Comparison of ENCODE assay signal across 19 cellular contexts in the genomic region with DNA sequence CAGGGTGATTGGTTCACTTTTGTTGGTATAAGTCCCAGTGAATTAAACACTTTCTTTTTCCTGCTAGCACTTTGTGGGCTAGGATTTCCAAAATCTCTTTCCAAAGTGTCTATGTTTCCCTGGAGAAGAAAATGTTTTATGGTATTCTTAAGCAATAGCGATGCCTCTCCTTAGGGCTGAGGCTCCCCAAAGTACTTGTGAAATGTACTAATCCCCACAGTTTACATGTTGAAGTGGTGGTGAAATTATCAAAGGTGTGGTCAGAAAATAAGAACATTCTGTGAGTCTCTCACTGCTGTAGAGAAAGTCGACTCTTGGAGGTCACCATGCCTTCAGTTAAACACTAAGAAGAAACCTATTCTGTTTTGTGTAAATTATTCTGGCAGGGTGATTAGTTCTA. TPM values are rescaled to one million over a fixed set of nuclear protein-coding genes. Genes with fewer than 3 reads are reported as not detected.
A peak's percentile ranks its signal among the peaks of the same experiment; 100 is the strongest.
DNase-seq lines count a peak whose midpoint lies in the region; ATAC-seq and TF ChIP-seq lines count a peak whose summit lies in the region.
"Had no signal": no experiment of that assay in that cellular context is flagged by ENCODE, and none has a peak within 500 bp of the region (broad histone marks: within the 10 kb centered on the region; RNA-seq: fewer than 3 reads in every experiment).

No MANE protein-coding gene starts in this region.

- peak overlapping the region in 2 of 4 donors; percentile 27 to 30 for H3K27ac ChIP-seq in gastrocnemius medialis
- H3K27ac ChIP-seq in WERI-Rb-1: no peak overlapping the region

- intact Hi-C loops in gastrocnemius medialis (cut with DNase I; ENCODE audit: low total_unique reads): no loop called here

- H3K36me3 ChIP-seq in adipocyte (ENCODE audit: control insufficient read depth, insufficient read depth, low read length, severe bottlenecking): no peaks in the 10 kb centered on the region
- H3K36me3 ChIP-seq in gastrocnemius medialis: no peaks in the 10 kb centered on the region
- H3K36me3 ChIP-seq in WERI-Rb-1: no peaks in the 10 kb centered on the region
- H3K36me3 ChIP-seq: HAP-1 had no signal

- H3K27me3 ChIP-seq in adipocyte (replicated peaks; ENCODE audit: control insufficient read depth, insufficient read depth, low read length) (no peaks in the 10 kb centered on the region), gastrocnemius medialis (no peaks in the 10 kb centered on the region), WERI-Rb-1 (ENCODE audit: insufficient read depth, low read depth, severe bottlenecking) (no peaks in the 10 kb centered on the region)

- peak; percentile 56 to 61 for ATAC-seq in gastrocnemius medialis
- ATAC-seq: Panc1 had no signal

- H3K9ac ChIP-seq in adipocyte (ENCODE audit: low read length): peak overlapping the region; percentile 67

- no peaks in the 10 kb centered on the region for H3K4me1 Mint-ChIP-seq in activated naive CD4-positive, alpha-beta T cell treated with anti-CD3 and anti-CD28 coated beads, Interleukin-2, amount 10 ng/mL, durations not matched to agents 7 days and 5 days
- H3K4me1 Mint-ChIP-seq: IgD-negative memory B cell had no signal

- no peaks in the 10 kb centered on the region for H3K9me3 Mint-ChIP-seq in activated naive CD4-positive, alpha-beta T cell treated with anti-CD3 and anti-CD28 coated beads, Interleukin-2, amount 10 ng/mL, durations not matched to agents 7 days and 5 days
- H3K9me3 Mint-ChIP-seq: IgD-negative memory B cell had no signal

- TF ChIP-seq CTCF in AG10803 (conservative IDR thresholded peaks at IDR 0.05; ENCODE audit: low read length) (no peak), fibroblast of mammary gland (conservative IDR thresholded peaks at IDR 0.05; ENCODE audit: control insufficient read depth, insufficient read depth, low read depth, low read length) (no peak), gastrocnemius medialis (IDR thresholded peaks at IDR 0.05 in 4 of 5, conservative IDR thresholded peaks at IDR 0.05 in 1 of 5) (no peak), WERI-Rb-1 (IDR thresholded peaks at IDR 0.05; ENCODE audit: low read depth, low read length) (no peak)

- CTCF ChIA-PET in activated naive CD4-positive, alpha-beta T cell treated with anti-CD3 and anti-CD28 coated beads, Interleukin-2, amount 10 ng/mL, durations not matched to agents 7 days and 5 days (lab: Charles Lee): no interaction called here

- H3K4me3 ChIP-seq in AG10803 (ENCODE audit: low read length): no peak overlapping the region
- no peak overlapping the region for H3K4me3 ChIP-seq in adipocyte (ENCODE audit: low read length)
- H3K4me3 ChIP-seq in fibroblast of mammary gland (ENCODE audit: control insufficient read depth, low read depth, low read length): no peak overlapping the region
- H3K4me3 ChIP-seq in gastrocnemius medialis: no peak overlapping the region
- no peak overlapping the region for H3K4me3 ChIP-seq in WERI-Rb-1 (ENCODE audit: low read depth, low read length)
- H3K4me3 ChIP-seq: HAP-1 had no signal

- in situ Hi-C loops in gastrocnemius medialis (cut with MboI; ENCODE audit: low sequenced_read_pairs in 4 of 4): no loop called here

- H3K9me3 ChIP-seq in adipocyte (ENCODE audit: control insufficient read depth, low read length) (no peaks in the 10 kb centered on the region), gastrocnemius medialis (no peaks in the 10 kb centered on the region), WERI-Rb-1 (ENCODE audit: severe bottlenecking) (no peaks in the 10 kb centered on the region)
- H3K9me3 ChIP-seq: HAP-1 had no signal

- H3K36me3 Mint-ChIP-seq in activated naive CD4-positive, alpha-beta T cell treated with anti-CD3 and anti-CD28 coated beads, Interleukin-2, amount 10 ng/mL, durations not matched to agents 7 days and 5 days: no peaks in the 10 kb centered on the region

- no peak overlapping the region for H3K27ac Mint-ChIP-seq in activated naive CD4-positive, alpha-beta T cell treated with anti-CD3 and anti-CD28 coated beads, Interleukin-2, amount 10 ng/mL, durations not matched to agents 7 days and 5 days
- H3K27ac Mint-ChIP-seq: IgD-negative memory B cell had no signal

- DNase-seq in AG10803 (ENCODE audit: low read depth) (peak; percentile 1), adipocyte (ENCODE audit: low read depth) (peak; percentile 31), fibroblast of mammary gland (ENCODE audit: low read depth) (peak; percentile 8), gastrocnemius medialis (no peak), WERI-Rb-1 (no peak), DMS53 treated with DMSO at 0.1 percent for 48 hours (lab: John Stamatoyannopoulos, UW; ENCODE audit: unreplicated experiment) (no peak)
- no peak for DNase-seq in activated naive CD4-positive, alpha-beta T cell treated with anti-CD3 and anti-CD28 coated beads, Interleukin-2, amount 10 ng/mL, durations not matched to agents 7 days and 5 days
- DNase-seq: ACHN, AML-193, Kasumi-1, MM.1S, NCI-H1092 treated with DMSO at 0.1 percent for 48 hours, NCI-H2081, NCI-H2171 treated with DMSO at 0.1 percent for 48 hours had no signal

- no peaks in the 10 kb centered on the region for H3K27me3 Mint-ChIP-seq in activated naive CD4-positive, alpha-beta T cell treated with anti-CD3 and anti-CD28 coated beads, Interleukin-2, amount 10 ng/mL, durations not matched to agents 7 days and 5 days
- H3K27me3 Mint-ChIP-seq: IgD-negative memory B cell had no signal

- TF ChIP-seq POLR2A in gastrocnemius medialis (IDR thresholded peaks at IDR 0.05): no peak

- H3K4me1 ChIP-seq in adipocyte (ENCODE audit: control insufficient read depth, insufficient read depth, low read length): peaks cover 42% of the 10 kb centered on the region
- H3K4me1 ChIP-seq in gastrocnemius medialis: peaks cover 4% of the 10 kb centered on the region in 2 donors

- no peak overlapping the region for H3K4me3 Mint-ChIP-seq in activated naive CD4-positive, alpha-beta T cell treated with anti-CD3 and anti-CD28 coated beads, Interleukin-2, amount 10 ng/mL, durations not matched to agents 7 days and 5 days
- H3K4me3 Mint-ChIP-seq: IgD-negative memory B cell had no signal

RNA-seq across cellular contexts. Expression of a gene that starts 51.5 kb away (rescaled TPM):
- total RNA-seq in gastrocnemius medialis: not detected
- total RNA-seq: NCI-H460, SK-MEL-5 had no signal

Comparison
In these comparisons a context has a peak if more than half of its experiments do, and no peak if none do; other contexts are left out.
1. DNase-seq: peak in AG10803 (single experiment), adipocyte (single experiment) and fibroblast of mammary gland (single experiment); none in gastrocnemius medialis (0 of 2), activated naive CD4-positive, alpha-beta T cell treated with anti-CD3 and anti-CD28 coated beads, Interleukin-2, amount 10 ng/mL, durations not matched to agents 7 days and 5 days (single experiment), WERI-Rb-1 (single experiment) and DMS53 treated with DMSO at 0.1 percent for 48 hours (single experiment).